ENCODE assay signal across 17 cellular contexts in the genomic region with DNA sequence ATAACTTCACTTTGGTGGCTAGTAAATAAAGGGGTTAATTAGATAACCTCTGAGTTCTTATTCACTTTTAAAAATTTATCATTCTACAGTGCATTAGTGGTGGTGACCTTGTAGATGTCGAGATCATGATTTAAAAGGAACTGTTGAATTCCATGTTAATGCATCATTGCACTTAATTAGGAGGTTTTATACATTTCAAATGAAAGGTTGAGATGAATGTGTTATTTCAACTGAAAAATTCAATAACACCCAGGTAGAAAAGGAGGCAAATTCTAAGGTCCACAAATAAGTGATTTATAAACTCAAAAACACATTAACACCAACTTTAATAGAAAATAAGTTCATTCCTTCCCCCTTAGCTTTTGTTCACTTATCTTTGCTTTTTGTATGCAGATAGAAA. TPM values are rescaled to one million over a fixed set of nuclear protein-coding genes. Genes with fewer than 3 reads are reported as not detected.
DNase-seq lines count a peak whose midpoint lies in the region; ATAC-seq and TF ChIP-seq lines count a peak whose summit lies in the region.
"Had no signal": no experiment of that assay in that cellular context is flagged by ENCODE, and none has a peak within 500 bp of the region (broad histone marks: within the 10 kb centered on the region; RNA-seq: fewer than 3 reads in every experiment).

No MANE protein-coding gene starts in this region.

- H3K36me3 ChIP-seq in PC-9 (ENCODE audit: low read depth) = no peaks in the 10 kb centered on the region

- DNase-seq in Caki2 (ENCODE audit: low read depth) (peak; percentile 65), M059J (ENCODE audit: low read depth) (peak; percentile 37), HuH-7 (ENCODE audit: low spot score) (no peak), PC-9 (no peak), HEK293T (ENCODE audit: extremely low spot score) (no peak)
- no peak for DNase-seq in activated T-cell treated with anti-CD3 and anti-CD28 coated beads, Interleukin-2, amount 50 U/mL, for 4 hours
- DNase-seq: 8988T; C1 segment of cervical spinal cord; CD4-positive, alpha-beta memory T cell; COR-L47; DMS153; DND-41; H9; HFFc6 had no signal

- intact Hi-C loops in PC-9 (cut with micrococcal nuclease; ENCODE audit: unreplicated experiment) = no loop called here

- H3K9me3 Mint-ChIP-seq in nephron = no peaks in the 10 kb centered on the region
- H3K9me3 Mint-ChIP-seq in activated T-cell treated with anti-CD3 and anti-CD28 coated beads, Interleukin-2, amount 50 U/mL, for 4 hours = no peaks in the 10 kb centered on the region
- H3K9me3 Mint-ChIP-seq: CD4-positive, alpha-beta memory T cell; GM23338; H9; HFFc6 had no signal

- BruUV-seq in PC-9 (replicated peaks; lab: Mats Ljungman, UMichigan) = no TSS peak

- TF ChIP-seq CTCF in nephron (IDR thresholded peaks at IDR 0.05; ENCODE audit: unreplicated experiment in 3 of 3) (no peak), PC-9 (conservative IDR thresholded peaks at IDR 0.05) (no peak)

- no peak for ATAC-seq in activated T-cell treated with anti-CD3 and anti-CD28 coated beads, Interleukin-2, amount 50 U/mL, for 4 hours
- ATAC-seq: GM23338, HCT116 had no signal

- H3K4me1 Mint-ChIP-seq in nephron = peaks cover 6% of the 10 kb centered on the region
- H3K4me1 Mint-ChIP-seq in activated T-cell treated with anti-CD3 and anti-CD28 coated beads, Interleukin-2, amount 50 U/mL, for 4 hours (ENCODE audit: low read depth) = no peaks in the 10 kb centered on the region
- H3K4me1 Mint-ChIP-seq: CD4-positive, alpha-beta memory T cell; GM23338 had no signal

- no peak overlapping the region for H2AFZ ChIP-seq in PC-9
- H2AFZ ChIP-seq: GM23338 had no signal

- no peak overlapping the region for H3K27ac ChIP-seq in PC-9

- H3K4me3 ChIP-seq in PC-9 = no peak overlapping the region
- H3K4me3 ChIP-seq: GM23338 had no signal

- no peak overlapping the region for H3K4me3 Mint-ChIP-seq in nephron
- H3K4me3 Mint-ChIP-seq in activated T-cell treated with anti-CD3 and anti-CD28 coated beads, Interleukin-2, amount 50 U/mL, for 4 hours = no peak overlapping the region
- H3K4me3 Mint-ChIP-seq: CD4-positive, alpha-beta memory T cell; GM23338; H9; HFFc6 had no signal

- POLR2A ChIA-PET in PC-9 (lab: Charles Lee; ENCODE audit: unreplicated experiment) (no interaction called here), HEK293T (lab: Yijun Ruan, JAX) (no interaction called here)

- no peaks in the 10 kb centered on the region for H3F3A ChIP-seq in PC-9 (ENCODE audit: insufficient read depth, low read depth)

- H4K20me1 ChIP-seq in PC-9 (ENCODE audit: insufficient read depth) = no peaks in the 10 kb centered on the region

- in situ Hi-C loops in Caki2 (cut with HindIII; ENCODE audit: low pct_unique_long_range_greater_than_20kb, low sequenced_read_pairs) = no loop called here

- H3K4me2 ChIP-seq in PC-9 = no peak overlapping the region
- H3K4me2 ChIP-seq: GM23338 had no signal

- H3K9me3 ChIP-seq in PC-9 (ENCODE audit: insufficient read depth, low read depth) = no peaks in the 10 kb centered on the region

- H3K27me3 ChIP-seq in PC-9 (ENCODE audit: insufficient read depth, low read depth) = no peaks in the 10 kb centered on the region

- CTCF ChIA-PET in PC-9 (lab: Charles Lee) (no interaction called here), HEK293T (lab: Yijun Ruan, JAX) (no interaction called here)

- H3K4me1 ChIP-seq in PC-9 (replicated peaks; ENCODE audit: insufficient read depth) = no peaks in the 10 kb centered on the region

- H3K79me2 ChIP-seq in PC-9 (ENCODE audit: low read depth) = no peaks in the 10 kb centered on the region

- peak overlapping the region; percentile 14 to 53 (median 27) for H3K27ac Mint-ChIP-seq in nephron
- H3K27ac Mint-ChIP-seq: CD4-positive, alpha-beta memory T cell; GM23338; H9; HFFc6 had no signal

- no peaks in the 10 kb centered on the region for H3K27me3 Mint-ChIP-seq in nephron (ENCODE audit: low read depth)
- H3K27me3 Mint-ChIP-seq in activated T-cell treated with anti-CD3 and anti-CD28 coated beads, Interleukin-2, amount 50 U/mL, for 4 hours (ENCODE audit: low read depth) = peaks cover 9% of the 10 kb centered on the region

- H3K9me2 ChIP-seq in PC-9 (ENCODE audit: insufficient read depth) = no peaks in the 10 kb centered on the region

- H3K36me3 Mint-ChIP-seq in nephron (ENCODE audit: low read depth) = no peaks in the 10 kb centered on the region
- H3K36me3 Mint-ChIP-seq in activated T-cell treated with anti-CD3 and anti-CD28 coated beads, Interleukin-2, amount 50 U/mL, for 4 hours (ENCODE audit: insufficient read depth) = no peaks in the 10 kb centered on the region
- H3K36me3 Mint-ChIP-seq: CD4-positive, alpha-beta memory T cell had no signal

TF ChIP-seq in HEK293T, 16 proteins besides CTCF, POLR2A, EP300 and RAD21:
- TF ChIP-seq ZNF384 (IDR thresholded peaks at IDR 0.05) (no peak), SP1 (IDR thresholded peaks at IDR 0.05) (no peak), NFRKB (IDR thresholded peaks at IDR 0.05) (no peak), TARDBP (IDR thresholded peaks at IDR 0.05) (no peak), ELF4 (IDR thresholded peaks at IDR 0.05) (no peak), FOXA1 (IDR thresholded peaks at IDR 0.05) (no peak), FOXM1 (IDR thresholded peaks at IDR 0.05; ENCODE audit: borderline replicate concordance) (no peak), SUZ12 (IDR thresholded peaks at IDR 0.05) (no peak), FOXK2 (IDR thresholded peaks at IDR 0.05) (no peak), L3MBTL2 (conservative IDR thresholded peaks at IDR 0.05) (no peak), ARNT (IDR thresholded peaks at IDR 0.05) (no peak), BHLHE40 (IDR thresholded peaks at IDR 0.05; ENCODE audit: borderline replicate concordance) (no peak), LEF1 (IDR thresholded peaks at IDR 0.05; ENCODE audit: borderline replicate concordance) (no peak), CTBP1 (IDR thresholded peaks at IDR 0.05; ENCODE audit: borderline replicate concordance) (no peak), HDGF (IDR thresholded peaks at IDR 0.05; ENCODE audit: borderline replicate concordance) (no peak)
- TF ChIP-seq, protein P1, sequence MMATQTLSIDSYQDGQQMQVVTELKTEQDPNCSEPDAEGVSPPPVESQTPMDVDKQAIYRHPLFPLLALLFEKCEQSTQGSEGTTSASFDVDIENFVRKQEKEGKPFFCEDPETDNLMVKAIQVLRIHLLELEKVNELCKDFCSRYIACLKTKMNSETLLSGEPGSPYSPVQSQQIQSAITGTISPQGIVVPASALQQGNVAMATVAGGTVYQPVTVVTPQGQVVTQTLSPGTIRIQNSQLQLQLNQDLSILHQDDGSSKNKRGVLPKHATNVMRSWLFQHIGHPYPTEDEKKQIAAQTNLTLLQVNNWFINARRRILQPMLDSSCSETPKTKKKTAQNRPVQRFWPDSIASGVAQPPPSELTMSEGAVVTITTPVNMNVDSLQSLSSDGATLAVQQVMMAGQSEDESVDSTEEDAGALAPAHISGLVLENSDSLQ (IDR thresholded peaks at IDR 0.05) = no peak

RNA-seq across cellular contexts. Expression of a gene that starts 58.3 kb away (rescaled TPM):
- 0.95 and 0.96 TPM in 2 replicates for total RNA-seq in Caki2 (2014; rRNA removed; shearing (Covaris generic); ENCODE audit: low replicate concordance)
- 1.2 and 4.0 TPM in 2 replicates for total RNA-seq in M059J (2014; rRNA removed; shearing (Covaris generic))
- total RNA-seq in activated T-cell treated with anti-CD3 and anti-CD28 coated beads, Interleukin-2, amount 50 U/mL, for 4 hours = 1 to 10 TPM; 1.1 to 1.6 (median 1.2) TPM
- 3.5 and 3.9 TPM in 2 replicates for total RNA-seq in PC-9 (2021)

Comparison
In these comparisons a context has a peak if more than half of its experiments do, and no peak if none do; other contexts are left out.
1. DNase-seq: peak in Caki2 (single experiment) and M059J (single experiment); none in activated T-cell treated with anti-CD3 and anti-CD28 coated beads, Interleukin-2, amount 50 U/mL, for 4 hours (single experiment), HuH-7 (single experiment), PC-9 (0 of 2) and HEK293T (single experiment).